In the genomic region with DNA sequence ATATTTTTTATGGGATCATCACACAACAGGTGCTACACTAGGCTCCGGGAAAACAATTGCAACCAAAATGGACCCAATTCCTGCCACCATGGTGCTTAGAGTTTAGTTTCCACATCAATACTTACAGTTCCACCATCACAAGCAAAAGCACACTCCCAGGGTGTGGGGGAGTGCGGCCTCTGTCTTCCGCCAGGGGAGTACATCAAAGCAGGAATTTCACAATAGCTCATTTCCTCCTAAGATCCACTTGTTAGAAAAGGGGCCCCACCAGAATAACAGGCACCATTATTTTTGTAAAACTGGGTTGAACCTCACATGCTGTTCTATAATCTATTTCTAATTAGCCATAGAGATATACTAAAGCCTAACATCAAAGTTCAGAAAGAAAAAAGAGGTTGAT, we compare ENCODE assay signal across 23 cellular contexts.
"Had no signal": no experiment of that assay in that cellular context is flagged by ENCODE, and none has a peak within 500 bp of the region (broad histone marks: within the 10 kb centered on the region; RNA-seq: fewer than 3 reads in every experiment).

No MANE protein-coding gene starts in this region.

- FAIRE-seq: endothelial cell of umbilical vein had no signal

- DNase-seq: activated CD4-positive, alpha-beta T cell treated with anti-CD3 and anti-CD28 coated beads, Interleukin-2, amount 50 U/mL, for 4 hours; activated CD8-positive, alpha-beta memory T cell treated with anti-CD3 and anti-CD28 coated beads for 24 hours; activated CD8-positive, alpha-beta memory T cell treated with anti-CD3 and anti-CD28 coated beads, Interleukin-2, amount 50 U/mL, for 4 hours; activated naive CD4-positive, alpha-beta T cell; activated T-cell treated with anti-CD3 and anti-CD28 coated beads, Interleukin-2, amount 50 U/mL, for 24 hours; brain microvascular endothelial cell; caudate nucleus; effector memory CD8-positive, alpha-beta T cell; gastrocnemius medialis; head of caudate nucleus; hypothalamus; ovary; spleen; stimulated activated CD4-positive, alpha-beta T cell treated with anti-CD3 and anti-CD28 coated beads, Interleukin-4, amount 100 ng/mL, for 1 hour; stimulated activated naive CD4-positive, alpha-beta T cell; upper lobe of right lung had no signal

- ATAC-seq: effector memory CD8-positive, alpha-beta T cell; esophagus mucosa; gastrocnemius medialis; natural killer cell treated with Interleukin-12 subunit alpha and Interleukin-12 subunit beta and Interleukin-15 and Interleukin-18, amount 100 ng/mL, for 72 hours; upper lobe of right lung; WTC11 had no signal

- H3K4me3 ChIP-seq: adrenal gland, ascending aorta, gastrocnemius medialis, ovary, prostate gland, spleen, upper lobe of right lung had no signal
